In the genomic region with DNA sequence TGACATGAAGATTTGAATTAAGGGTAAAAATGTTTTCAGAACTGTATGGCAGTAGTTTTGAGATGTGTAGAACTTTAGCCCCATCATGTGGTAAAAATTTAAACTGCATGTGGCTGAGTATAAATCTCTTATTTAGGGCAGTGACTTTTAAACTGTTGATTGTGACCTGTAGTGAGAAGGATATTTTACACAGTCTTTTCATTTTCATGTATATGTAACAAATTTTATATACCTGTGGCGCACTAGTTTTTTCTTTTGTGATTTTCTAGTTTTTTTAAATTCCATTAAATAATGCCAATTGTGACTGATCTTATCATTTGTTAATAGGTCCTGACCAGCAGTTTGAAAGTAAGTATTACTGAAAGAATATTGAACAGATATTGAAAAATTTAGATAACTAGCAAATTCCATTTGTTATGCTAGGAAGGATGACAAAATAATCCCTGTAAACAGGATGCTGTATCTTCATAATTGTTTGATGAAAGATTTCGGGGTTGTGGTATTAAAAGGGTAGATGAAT, we compare ENCODE assay signal across 8 cellular contexts. TPM values are rescaled to one million over a fixed set of nuclear protein-coding genes. Genes with fewer than 3 reads are reported as not detected.
A peak's percentile ranks its signal among the peaks of the same experiment; 100 is the strongest.
DNase-seq lines count a peak whose midpoint lies in the region; ATAC-seq and TF ChIP-seq lines count a peak whose summit lies in the region.

No MANE protein-coding gene starts in this region.

- no peak overlapping the region for H3K27ac ChIP-seq in cardiac muscle cell

- no peaks in the 10 kb centered on the region for H3K4me1 ChIP-seq in HAP-1
- H3K4me1 ChIP-seq in cardiac muscle cell (ENCODE audit: low read depth): no peaks in the 10 kb centered on the region

- H3K9me3 ChIP-seq in HAP-1 (no peaks in the 10 kb centered on the region), cardiac muscle cell (ENCODE audit: low read depth) (no peaks in the 10 kb centered on the region)

- H3K27me3 ChIP-seq in HAP-1 (ENCODE audit: low read depth) (no peaks in the 10 kb centered on the region), cardiac muscle cell (no peaks in the 10 kb centered on the region)

- no peak for ATAC-seq in HG03039 (IDR thresholded peaks at IDR 0.05; ENCODE audit: unreplicated experiment)

- in situ Hi-C loops in HAP-1 (cut with MboI; ENCODE audit: low sequenced_read_pairs): loop anchor here (10.0 kb wide), 1 partner anchor 316 kb away; a partner anchor contains a TSS

- H3K27ac Mint-ChIP-seq in activated naive CD8-positive, alpha-beta T cell treated with anti-CD3 and anti-CD28 coated beads for 36 hours: peak overlapping the region; percentile 67

- H3K36me3 Mint-ChIP-seq in activated naive CD8-positive, alpha-beta T cell treated with anti-CD3 and anti-CD28 coated beads for 36 hours: peaks cover 17% of the 10 kb centered on the region

- peaks cover 43% of the 10 kb centered on the region for H3K4me1 Mint-ChIP-seq in activated naive CD8-positive, alpha-beta T cell treated with anti-CD3 and anti-CD28 coated beads for 36 hours

- DNase-seq in NCI-H82 (lab: John Stamatoyannopoulos, UW) (peak; percentile 58), NCI-H82 treated with DMSO at 0.1 percent for 48 hours (lab: John Stamatoyannopoulos, UW; ENCODE audit: unreplicated experiment) (no peak), HAP-1 (ENCODE audit: low spot score in 2 of 2) (peak; percentile 30 to 50), NCI-H226 (peak; percentile 47), cardiac muscle cell (ENCODE audit: low read depth in 1 of 2, low spot score in 1 of 2) (peak; percentile 63 to 74), renal cortical epithelial cell (ENCODE audit: low read depth) (peak; percentile 67)
- DNase-seq in activated naive CD8-positive, alpha-beta T cell treated with anti-CD3 and anti-CD28 coated beads for 36 hours: no peak

- peaks cover 9% of the 10 kb centered on the region for H3K36me3 ChIP-seq in HAP-1 (replicated peaks)
- H3K36me3 ChIP-seq in cardiac muscle cell: no peaks in the 10 kb centered on the region

- TF ChIP-seq CTCF in cardiac muscle cell (IDR thresholded peaks at IDR 0.05; ENCODE audit: low read depth, low read length): peak; percentile 70

- H3K9me3 Mint-ChIP-seq in activated naive CD8-positive, alpha-beta T cell treated with anti-CD3 and anti-CD28 coated beads for 36 hours: no peaks in the 10 kb centered on the region

- H3K27me3 Mint-ChIP-seq in activated naive CD8-positive, alpha-beta T cell treated with anti-CD3 and anti-CD28 coated beads for 36 hours: no peaks in the 10 kb centered on the region

- H3K4me3 Mint-ChIP-seq in activated naive CD8-positive, alpha-beta T cell treated with anti-CD3 and anti-CD28 coated beads for 36 hours: no peak overlapping the region

- H3K4me3 ChIP-seq in HAP-1: no peak overlapping the region
- H3K4me3 ChIP-seq in cardiac muscle cell: no peak overlapping the region

RNA-seq across cellular contexts. Expression of a gene that starts 47.2 kb away (rescaled TPM):
- total RNA-seq in activated naive CD8-positive, alpha-beta T cell treated with anti-CD3 and anti-CD28 coated beads for 36 hours: 10 to 100 TPM; 82.2 to 84.6 TPM
- total RNA-seq in cardiac muscle cell (42.9 and 85.9 TPM in 2 replicates), renal cortical epithelial cell (74.8 and 91.2 TPM in 2 replicates)
- 65.3 and 79.4 TPM in 2 replicates for polyA plus RNA-seq in cardiac muscle cell

Comparison
In these comparisons a context has a peak if more than half of its experiments do, and no peak if none do; other contexts are left out.
1. DNase-seq: peak in NCI-H82 (single experiment), HAP-1 (2 of 2), NCI-H226 (single experiment), cardiac muscle cell (2 of 2) and renal cortical epithelial cell (single experiment); none in NCI-H82 treated with DMSO at 0.1 percent for 48 hours (single experiment) and activated naive CD8-positive, alpha-beta T cell treated with anti-CD3 and anti-CD28 coated beads for 36 hours (single experiment).